Comparison of ENCODE assay signal across 30 cellular contexts in genomic region chr10:93687737-93688136, GRCh38.
"Had no signal": no experiment of that assay in that cellular context is flagged by ENCODE, and none has a peak within 500 bp of the region (broad histone marks: within the 10 kb centered on the region; RNA-seq: fewer than 3 reads in every experiment).

No MANE protein-coding gene starts in this region.

- H3K9me3 ChIP-seq: ovary, psoas muscle, right lobe of liver, sigmoid colon, suprapubic skin, testis, tibial artery, transverse colon, upper lobe of right lung, uterus had no signal

- H3K9ac ChIP-seq: neural progenitor cell, parathyroid adenoma had no signal

- H3K27ac Mint-ChIP-seq: natural killer cell; nephron; neural progenitor cell; progenitor cell of endocrine pancreas; stimulated activated memory B cell treated with anti-CD40 and anti-IgM and Interleukin-4, amounts not matched to agents 10 μg/mL and 1 μg/mL and 100 μg/mL, for 72 hours; type B pancreatic cell had no signal

- H3K27me3 ChIP-seq: neural progenitor cell, ovary, right lobe of liver, sigmoid colon, suprapubic skin, testis, tibial artery, transverse colon, upper lobe of right lung, uterus had no signal

- H3K4me1 ChIP-seq: neural progenitor cell, parathyroid adenoma, psoas muscle, right lobe of liver, sigmoid colon, suprapubic skin, testis, tibial artery, upper lobe of right lung, uterus had no signal

- DNase-seq: natural killer cell; occipital lobe; ovary; posterior cingulate gyrus; psoas muscle; right cardiac atrium; right lobe of liver; sigmoid colon; small intestine; stimulated activated CD4-positive, alpha-beta T cell treated with anti-CD3 and anti-CD28 coated beads, Interleukin-15, amount 100 ng/mL, for 24 hours; stimulated activated CD4-positive, alpha-beta T cell treated with anti-CD3 and anti-CD28 coated beads, Interleukin-2, amount 100 ng/mL, for 24 hours; stimulated activated CD4-positive, alpha-beta T cell treated with anti-CD3 and anti-CD28 coated beads, Interleukin-4, amount 100 ng/mL, for 1 hour; stimulated activated CD4-positive, alpha-beta T cell treated with anti-CD3 and anti-CD28 coated beads, Interleukin-4, amount 100 ng/mL, for 4 hours; stimulated activated CD8-positive, alpha-beta memory T cell treated with anti-CD3 and anti-CD28 coated beads, Interleukin-4, amount 100 ng/mL, for 48 hours; stimulated activated naive CD4-positive, alpha-beta T cell; stimulated activated naive CD8-positive, alpha-beta T cell treated with anti-CD3 and anti-CD28 coated beads, Interleukin-15, amount 100 ng/mL, for 72 hours; stimulated activated naive CD8-positive, alpha-beta T cell treated with anti-CD3 and anti-CD28 coated beads, Interleukin-15, Interleukin-2, amounts not matched to agents 100 U/mL and 50 U/mL, for 24 hours; substantia nigra; testis; tibial artery; transverse colon; upper lobe of right lung; uterus had no signal

- H2AFZ ChIP-seq: neural progenitor cell, parathyroid adenoma had no signal

- H3K27me3 Mint-ChIP-seq: progenitor cell of endocrine pancreas; stimulated activated memory B cell treated with anti-CD40 and anti-IgM and Interleukin-4, amounts not matched to agents 10 μg/mL and 1 μg/mL and 100 μg/mL, for 72 hours; stimulated activated naive CD8-positive, alpha-beta T cell treated with anti-CD3 and anti-CD28 coated beads, Interleukin-15, amount 100 ng/mL, for 72 hours; type B pancreatic cell had no signal

- H3K4me3 ChIP-seq: neural progenitor cell, ovary, psoas muscle, right lobe of liver, sigmoid colon, suprapubic skin, testis, tibial artery, transverse colon, upper lobe of right lung, uterus had no signal

- H3K4me2 ChIP-seq: neural progenitor cell had no signal

- H3K36me3 ChIP-seq: ovary, uterus had no signal

- H3K27ac ChIP-seq: neural progenitor cell, ovary, parathyroid adenoma, psoas muscle, right lobe of liver, sigmoid colon, suprapubic skin, testis, tibial artery, transverse colon, upper lobe of right lung, uterus had no signal

- H3K4me3 Mint-ChIP-seq: natural killer cell; nephron; neural progenitor cell; stimulated activated memory B cell treated with anti-CD40 and anti-IgM and Interleukin-4, amounts not matched to agents 10 μg/mL and 1 μg/mL and 100 μg/mL, for 72 hours; stimulated activated naive CD8-positive, alpha-beta T cell treated with anti-CD3 and anti-CD28 coated beads, Interleukin-15, amount 100 ng/mL, for 72 hours; type B pancreatic cell had no signal

- H3K36me3 Mint-ChIP-seq: natural killer cell had no signal

- H3K9me3 Mint-ChIP-seq: natural killer cell; nephron; neural progenitor cell; stimulated activated memory B cell treated with anti-CD40 and anti-IgM and Interleukin-4, amounts not matched to agents 10 μg/mL and 1 μg/mL and 100 μg/mL, for 72 hours; stimulated activated naive CD8-positive, alpha-beta T cell treated with anti-CD3 and anti-CD28 coated beads, Interleukin-15, amount 100 ng/mL, for 72 hours; type B pancreatic cell had no signal

- H3K4me1 Mint-ChIP-seq: natural killer cell; nephron; neural progenitor cell; stimulated activated memory B cell treated with anti-CD40 and anti-IgM and Interleukin-4, amounts not matched to agents 10 μg/mL and 1 μg/mL and 100 μg/mL, for 72 hours had no signal

- ATAC-seq: natural killer cell; psoas muscle; right cardiac atrium; right lobe of liver; stimulated activated memory B cell treated with anti-CD40 and anti-IgM and Interleukin-4, amounts not matched to agents 10 μg/mL and 1 μg/mL and 100 μg/mL, for 72 hours; stimulated activated naive CD8-positive, alpha-beta T cell treated with anti-CD3 and anti-CD28 coated beads, Interleukin-15, amount 100 ng/mL, for 72 hours; stimulated activated naive CD8-positive, alpha-beta T cell treated with anti-CD3 and anti-CD28 coated beads, Interleukin-15, Interleukin-2, amounts not matched to agents 100 U/mL and 50 U/mL, for 24 hours; upper lobe of right lung had no signal
